13 cellular contexts compared by ENCODE assay signal in genomic region chr9:137455361-137455991, GRCh38. TPM values are rescaled to one million over a fixed set of nuclear protein-coding genes. Genes with fewer than 3 reads are reported as not detected.
DNase-seq lines count a peak whose midpoint lies in the region; ATAC-seq, FAIRE-seq and TF ChIP-seq lines count a peak whose summit lies in the region.
"Had no signal": no experiment of that assay in that cellular context is flagged by ENCODE, and none has a peak within 500 bp of the region (broad histone marks: within the 10 kb centered on the region; RNA-seq: fewer than 3 reads in every experiment).

No MANE protein-coding gene starts in this region.

- H3K27ac Mint-ChIP-seq in stimulated activated effector memory CD8-positive, alpha-beta T cell treated with anti-CD3 and anti-CD28 coated beads, Interleukin-12 subunit alpha, Interleukin-12 subunit beta, amount 100 ng/mL, for 72 hours, result no peak overlapping the region

- peaks cover 27% of the 10 kb centered on the region for H3K36me3 Mint-ChIP-seq in stimulated activated effector memory CD8-positive, alpha-beta T cell treated with anti-CD3 and anti-CD28 coated beads, Interleukin-12 subunit alpha, Interleukin-12 subunit beta, amount 100 ng/mL, for 72 hours

- intact Hi-C loops in kidney (cut with DNase I), result no loop called here

- peak; percentile 20 for DNase-seq in activated T-cell treated with anti-CD3 and anti-CD28 coated beads, Interleukin-2, amount 50 U/mL, for 1 hour
- DNase-seq in activated T-cell treated with anti-CD3 and anti-CD28 coated beads for 4 hours, result no peak
- DNase-seq in RWPE1 (ENCODE audit: low spot score), result no peak
- peak; percentile 69 for DNase-seq in kidney
- no peak for DNase-seq in stimulated activated effector memory CD8-positive, alpha-beta T cell treated with anti-CD3 and anti-CD28 coated beads, Interleukin-12 subunit alpha, Interleukin-12 subunit beta, amount 100 ng/mL, for 72 hours (ENCODE audit: low spot score in 2 of 2)
- DNase-seq in SIG-M5 (lab: John Stamatoyannopoulos, UW), result no peak
- DNase-seq in RKO (ENCODE audit: low spot score), result no peak
- DNase-seq in MG63, result no peak
- DNase-seq: activated CD4-positive, CD25-positive, alpha-beta regulatory T cell treated with anti-CD3 and anti-CD28 coated beads, Interleukin-2, amount 50 U/mL, for 72 hours; NCI-H446 treated with DMSO at 0.1 percent for 48 hours; stimulated activated naive CD4-positive, alpha-beta T cell had no signal

- H3K36me3 ChIP-seq in kidney (ENCODE audit: control insufficient read depth in 1 of 2, insufficient read depth in 2 of 2, low read length in 2 of 2) (no peaks in the 10 kb centered on the region), MG63 (peaks cover 17% of the 10 kb centered on the region)

- ATAC-seq in stimulated activated effector memory CD8-positive, alpha-beta T cell treated with anti-CD3 and anti-CD28 coated beads, Interleukin-12 subunit alpha, Interleukin-12 subunit beta, amount 100 ng/mL, for 72 hours, result no peak

- no peak overlapping the region for H3K9ac ChIP-seq in kidney (ENCODE audit: low read length in 2 of 2)

- H3K27ac ChIP-seq in RWPE1 (peak overlapping the region; percentile 74), kidney (ENCODE audit: low read depth in 2 of 2, low read length in 2 of 2) (peak overlapping the region in 1 of 2 donors; percentile 63)

- peak overlapping the region; percentile 18 for H3K4me3 Mint-ChIP-seq in stimulated activated effector memory CD8-positive, alpha-beta T cell treated with anti-CD3 and anti-CD28 coated beads, Interleukin-12 subunit alpha, Interleukin-12 subunit beta, amount 100 ng/mL, for 72 hours

- H3K27me3 ChIP-seq in MG63, result no peaks in the 10 kb centered on the region
- H3K27me3 ChIP-seq: SJSA1 had no signal

- no peak overlapping the region for H3K4me3 ChIP-seq in kidney (ENCODE audit: low read length in 2 of 2)
- H3K4me3 ChIP-seq in MG63, result no peak overlapping the region
- H3K4me3 ChIP-seq: SJSA1 had no signal

- H3K9me3 ChIP-seq in kidney (ENCODE audit: control insufficient read depth in 1 of 2, low read length in 2 of 2), result no peaks in the 10 kb centered on the region
- no peaks in the 10 kb centered on the region for H3K9me3 ChIP-seq in MG63

- H3K4me1 Mint-ChIP-seq in stimulated activated effector memory CD8-positive, alpha-beta T cell treated with anti-CD3 and anti-CD28 coated beads, Interleukin-12 subunit alpha, Interleukin-12 subunit beta, amount 100 ng/mL, for 72 hours, result peaks cover 27% of the 10 kb centered on the region

- no peak for TF ChIP-seq CTCF in RWPE1 (conservative IDR thresholded peaks at IDR 0.05; ENCODE audit: low read depth)
- no peak for TF ChIP-seq CTCF in kidney (IDR thresholded peaks at IDR 0.05; ENCODE audit: borderline replicate concordance, extremely low read depth, insufficient read depth)

- no peak for FAIRE-seq in kidney (lab: Jason Lieb, UNC)

- POLR2A ChIA-PET in RWPE1 (lab: Yijun Ruan, JAX; ENCODE audit: low non-redundant PET), result interaction anchor here (0.6 kb wide), 2 partner anchors 14 to 153 kb away, joined by 5 to 7 read pairs; partner anchors contain the start of gene NRARP

- H3K9me3 Mint-ChIP-seq in stimulated activated effector memory CD8-positive, alpha-beta T cell treated with anti-CD3 and anti-CD28 coated beads, Interleukin-12 subunit alpha, Interleukin-12 subunit beta, amount 100 ng/mL, for 72 hours, result no peaks in the 10 kb centered on the region

- CTCF ChIA-PET in RWPE1 (lab: Yijun Ruan, JAX), result interaction anchor here (0.6 to 2.1 kb wide), 2 partner anchors 9 to 10 kb away, joined by 4 to 7 read pairs; no protein-coding TSS in a partner anchor

- peaks cover 7 to 28% of the 10 kb centered on the region in 2 donors for H3K4me1 ChIP-seq in kidney (ENCODE audit: control insufficient read depth in 1 of 2, insufficient read depth in 1 of 2, low read depth in 1 of 2, low read length in 2 of 2)

RNA-seq across cellular contexts. Expression of gene NSMF, which starts 3.7 kb away (rescaled TPM):
- 49.5 TPM for total RNA-seq in kidney
- polyA plus RNA-seq in kidney (ENCODE audit: insufficient read depth, low read depth, low replicate concordance), result 32.7 TPM
- 21.7 and 29.1 TPM in 2 replicates for total RNA-seq in MG63 (2014; rRNA removed; shearing (Covaris generic); ENCODE audit: low replicate concordance)

RNA-seq across cellular contexts. Expression of gene ENTPD8, which starts 14.3 kb away (rescaled TPM):
- total RNA-seq in kidney, result 5.2 TPM
- polyA plus RNA-seq in kidney (ENCODE audit: insufficient read depth, low read depth, low replicate concordance), result 5.0 TPM
- not detected in 2 replicates for total RNA-seq in MG63 (2014; rRNA removed; shearing (Covaris generic); ENCODE audit: low replicate concordance)
- total RNA-seq: Daoy, SJSA1 had no signal

RNA-seq across cellular contexts. Expression of gene NOXA1, which starts 32.3 kb away (rescaled TPM):
- 21.8 TPM for total RNA-seq in kidney
- polyA plus RNA-seq in kidney (ENCODE audit: insufficient read depth, low read depth, low replicate concordance), result 19.1 TPM
- total RNA-seq in MG63 (2014; rRNA removed; shearing (Covaris generic); ENCODE audit: low replicate concordance), result not detected in 2 replicates
- total RNA-seq: Daoy, SJSA1 had no signal

RNA-seq across cellular contexts. Expression of gene EXD3, which starts 32.5 kb away (rescaled TPM):
- 44.5 TPM for total RNA-seq in kidney
- 18.9 TPM for polyA plus RNA-seq in kidney (ENCODE audit: insufficient read depth, low read depth, low replicate concordance)
- 1.2 TPM in 2 replicates for total RNA-seq in MG63 (2014; rRNA removed; shearing (Covaris generic); ENCODE audit: low replicate concordance)

Comparison
In these comparisons a context has a peak if more than half of its experiments do, and no peak if none do; other contexts are left out.
1. DNase-seq: peak in activated T-cell treated with anti-CD3 and anti-CD28 coated beads, Interleukin-2, amount 50 U/mL, for 1 hour (single experiment) and kidney (single experiment); none in activated T-cell treated with anti-CD3 and anti-CD28 coated beads for 4 hours (single experiment), RWPE1 (single experiment), stimulated activated effector memory CD8-positive, alpha-beta T cell treated with anti-CD3 and anti-CD28 coated beads, Interleukin-12 subunit alpha, Interleukin-12 subunit beta, amount 100 ng/mL, for 72 hours (0 of 2), SIG-M5 (single experiment), RKO (single experiment) and MG63 (single experiment).
2. RNA of gene NOXA1, which starts 32.3 kb away (total RNA-seq): 21.8 TPM in kidney (single experiment); not detected in MG63; every median in the first group is over 10 times any median in the second.